Comparison of ENCODE assay signal across 1 cellular context in the genomic region with DNA sequence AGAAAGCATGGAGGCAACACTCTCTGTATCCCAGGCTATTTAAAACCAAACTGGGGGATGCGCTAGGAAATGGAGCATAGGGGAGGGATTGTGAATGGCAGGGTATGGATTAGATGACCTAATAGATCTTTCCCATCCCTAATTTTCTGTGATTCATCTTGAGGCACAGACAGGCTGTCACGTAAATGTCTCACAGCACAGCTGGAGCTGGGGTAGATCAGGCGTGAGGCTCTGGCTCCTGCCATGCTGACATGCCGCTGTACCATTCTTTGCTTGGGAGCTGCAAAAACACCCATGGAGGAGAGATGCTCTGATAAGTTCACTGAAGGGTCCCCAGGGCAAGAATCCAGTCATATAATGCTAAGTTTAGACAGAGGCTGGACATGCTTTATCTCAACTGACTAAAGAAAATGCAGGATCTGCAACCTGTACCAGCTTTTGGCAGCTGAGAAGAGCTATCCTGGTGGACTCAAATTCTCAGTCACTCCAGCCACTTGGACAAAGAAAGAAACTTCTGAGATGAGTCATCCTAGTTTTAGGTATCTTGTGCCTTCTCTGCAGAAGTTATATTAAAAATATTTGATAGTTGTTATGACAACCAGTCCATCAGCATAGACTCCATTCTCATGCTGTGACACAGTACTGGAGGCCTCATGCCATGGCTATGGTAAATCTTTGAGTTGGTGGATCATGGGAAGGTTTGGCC.
TF ChIP-seq lines count a peak whose summit lies in the region.

No MANE protein-coding gene starts in this region.

TF ChIP-seq in GM12878, 131 proteins besides CTCF, POLR2A, EP300 and RAD21 (continued from another document):
- no peak for TF ChIP-seq NRF1 (conservative IDR thresholded peaks at IDR 0.05; ENCODE audit: low read depth, low read length)
- TF ChIP-seq, protein P1, sequence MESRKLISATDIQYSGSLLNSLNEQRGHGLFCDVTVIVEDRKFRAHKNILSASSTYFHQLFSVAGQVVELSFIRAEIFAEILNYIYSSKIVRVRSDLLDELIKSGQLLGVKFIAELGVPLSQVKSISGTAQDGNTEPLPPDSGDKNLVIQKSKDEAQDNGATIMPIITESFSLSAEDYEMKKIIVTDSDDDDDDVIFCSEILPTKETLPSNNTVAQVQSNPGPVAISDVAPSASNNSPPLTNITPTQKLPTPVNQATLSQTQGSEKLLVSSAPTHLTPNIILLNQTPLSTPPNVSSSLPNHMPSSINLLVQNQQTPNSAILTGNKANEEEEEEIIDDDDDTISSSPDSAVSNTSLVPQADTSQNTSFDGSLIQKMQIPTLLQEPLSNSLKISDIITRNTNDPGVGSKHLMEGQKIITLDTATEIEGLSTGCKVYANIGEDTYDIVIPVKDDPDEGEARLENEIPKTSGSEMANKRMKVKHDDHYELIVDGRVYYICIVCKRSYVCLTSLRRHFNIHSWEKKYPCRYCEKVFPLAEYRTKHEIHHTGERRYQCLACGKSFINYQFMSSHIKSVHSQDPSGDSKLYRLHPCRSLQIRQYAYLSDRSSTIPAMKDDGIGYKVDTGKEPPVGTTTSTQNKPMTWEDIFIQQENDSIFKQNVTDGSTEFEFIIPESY (IDR thresholded peaks at IDR 0.05): no peak
- no peak for TF ChIP-seq BHLHE40 (IDR thresholded peaks at IDR 0.05; ENCODE audit: borderline replicate concordance in 1 of 2, low read depth in 2 of 2, low read length in 1 of 2)
- TF ChIP-seq YY1 (IDR thresholded peaks at IDR 0.05; ENCODE audit: low read depth, low read length): no peak
- no peak for TF ChIP-seq STAT3 (IDR thresholded peaks at IDR 0.05; ENCODE audit: low read depth, low read length)
- no peak for TF ChIP-seq CHD2 (IDR thresholded peaks at IDR 0.05; ENCODE audit: borderline replicate concordance, low read depth, low read length)
- TF ChIP-seq ATF7 (IDR thresholded peaks at IDR 0.05; ENCODE audit: low read depth): no peak
